In the genomic region with DNA sequence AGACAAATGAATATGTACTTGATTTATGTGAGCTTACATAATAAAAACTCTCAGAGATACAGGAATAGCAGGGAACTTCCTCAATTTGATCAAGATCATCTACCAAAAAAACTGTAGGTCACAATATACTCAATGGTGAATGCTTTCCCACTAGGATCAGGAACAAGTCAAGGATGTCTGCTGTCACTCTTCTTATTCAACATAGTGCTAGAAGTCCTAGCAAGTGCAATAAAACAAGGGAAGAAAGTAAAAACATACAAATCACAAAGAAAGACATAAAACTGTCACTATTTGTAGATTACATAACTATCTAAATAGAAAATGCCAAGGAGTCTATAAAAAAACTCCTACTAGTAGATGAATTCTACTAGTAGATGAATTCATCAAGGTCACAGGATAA, we compare ENCODE assay signal across 22 cellular contexts. TPM values are rescaled to one million over a fixed set of nuclear protein-coding genes. Genes with fewer than 3 reads are reported as not detected.
DNase-seq lines count a peak whose midpoint lies in the region; ATAC-seq, FAIRE-seq and TF ChIP-seq lines count a peak whose summit lies in the region.
"Had no signal": no experiment of that assay in that cellular context is flagged by ENCODE, and none has a peak within 500 bp of the region (broad histone marks: within the 10 kb centered on the region; RNA-seq: fewer than 3 reads in every experiment).

No MANE protein-coding gene starts in this region.

- ATAC-seq in left ventricle myocardium superior (no peak), body of pancreas (no peak)
- ATAC-seq: CD8-positive, alpha-beta T cell; GM12878; GM23338; HCT116 had no signal

- no peak overlapping the region for H3K27ac ChIP-seq in body of pancreas
- H3K27ac ChIP-seq: BLaER1, C4-2B had no signal

- DNase-seq in NOMO-1 treated with DMSO at 0.1 percent for 48 hours (lab: John Stamatoyannopoulos, UW; ENCODE audit: unreplicated experiment) (peak; percentile 8), NOMO-1 treated with dmso at 0.1 percent for 144 hours (lab: John Stamatoyannopoulos, UW; ENCODE audit: unreplicated experiment) (no peak), OCI-M1 (lab: John Stamatoyannopoulos, UW) (peak; percentile 17), T-helper 2 cell (no peak), left ventricle myocardium superior (no peak), body of pancreas (no peak)
- DNase-seq: Caco-2; CD4-positive, CD25-positive, alpha-beta regulatory T cell; CD8-positive, alpha-beta T cell; DMS153; DMS79 treated with DMSO at 0.1 percent for 48 hours; GDM1; H9; HFFc6 had no signal

- FAIRE-seq in G401.6 (lab: Jason Lieb, UNC) (peak; percentile 70), colon (lab: Jason Lieb, UNC) (peak; percentile 28)
- FAIRE-seq: GM12878, GM19239 had no signal

- no peak for TF ChIP-seq POLR2A in body of pancreas (IDR thresholded peaks at IDR 0.05)

- H3K4me3 ChIP-seq in body of pancreas, result no peak overlapping the region
- H3K4me3 ChIP-seq: BLaER1, GM12878, GM23338 had no signal

- intact Hi-C loops in left ventricle myocardium superior (cut with micrococcal nuclease) (loop anchor here (10.0 kb wide), 1 partner anchor 178 kb away; no protein-coding TSS in a partner anchor), body of pancreas (cut with DNase I) (no loop called here)

- no peaks in the 10 kb centered on the region for H3K27me3 ChIP-seq in body of pancreas
- H3K27me3 ChIP-seq: BLaER1 had no signal

- no peaks in the 10 kb centered on the region for H3K9me3 ChIP-seq in body of pancreas
- H3K9me3 ChIP-seq: BLaER1, Caco-2 had no signal

- TF ChIP-seq CTCF in body of pancreas (IDR thresholded peaks at IDR 0.05), result no peak

- no peaks in the 10 kb centered on the region for H3K4me1 ChIP-seq in body of pancreas
- H3K4me1 ChIP-seq: BLaER1, Caco-2 had no signal

- no peaks in the 10 kb centered on the region for H3K36me3 ChIP-seq in body of pancreas (replicated peaks in 1 of 2; ENCODE audit: insufficient read depth in 1 of 2, low read depth in 2 of 2)
- H3K36me3 ChIP-seq: BLaER1 had no signal

RNA-seq across cellular contexts. Expression of a gene that starts 41.9 kb away (rescaled TPM):
- total RNA-seq in left ventricle myocardium superior (17.3 TPM), body of pancreas (10 to 100 TPM; 19.8 to 49.0 TPM)

Comparison
In these comparisons a context has a peak if more than half of its experiments do, and no peak if none do; other contexts are left out.
1. DNase-seq: peak in NOMO-1 treated with DMSO at 0.1 percent for 48 hours (single experiment) and OCI-M1 (single experiment); none in NOMO-1 treated with dmso at 0.1 percent for 144 hours (single experiment), T-helper 2 cell (0 of 5), left ventricle myocardium superior (single experiment) and body of pancreas (0 of 4).